Comparison of ENCODE assay signal across 8 cellular contexts in the genomic region with DNA sequence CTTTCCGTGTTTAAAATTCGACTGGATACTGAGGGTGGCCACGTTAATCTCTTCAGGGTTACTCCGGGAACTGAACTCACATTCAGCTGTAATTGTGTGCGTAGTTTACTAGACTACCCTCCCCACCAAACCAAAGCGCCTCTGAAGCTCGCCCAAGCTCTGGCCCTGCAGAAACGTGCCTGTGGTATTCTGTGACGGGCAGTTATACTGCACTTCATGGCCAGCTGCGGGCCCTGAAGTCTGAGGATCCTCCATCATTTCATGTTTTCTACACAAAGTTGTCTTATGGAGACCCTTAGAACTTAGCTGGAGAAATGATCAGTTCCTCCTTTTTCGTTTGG. TPM values are rescaled to one million over a fixed set of nuclear protein-coding genes. Genes with fewer than 3 reads are reported as not detected.
DNase-seq lines count a peak whose midpoint lies in the region; ATAC-seq and TF ChIP-seq lines count a peak whose summit lies in the region.

No MANE protein-coding gene starts in this region.

- DNase-seq in ELR (ENCODE audit: low read depth) (peak; percentile 31), adipocyte (ENCODE audit: low read depth) (peak; percentile 49), left lung (no peak), type B pancreatic cell (ENCODE audit: extremely low spot score, unreplicated experiment) (no peak), mucosa of gallbladder (ENCODE audit: low spot score) (no peak)

- peak overlapping the region in 1 of 2 donors; percentile 84 for H3K27ac ChIP-seq in left lung

- no peaks in the 10 kb centered on the region for H3K27me3 Mint-ChIP-seq in type B pancreatic cell

- H3K27ac Mint-ChIP-seq in type B pancreatic cell, result peak overlapping the region; percentile 83

- H3K36me3 ChIP-seq in adipocyte (ENCODE audit: control insufficient read depth, insufficient read depth, low read length, severe bottlenecking) (no peaks in the 10 kb centered on the region), left lung (peaks cover 0 to 41% of the 10 kb centered on the region in 2 donors)

- no peak for TF ChIP-seq CTCF in left lung (IDR thresholded peaks at IDR 0.05)
- TF ChIP-seq CTCF in type B pancreatic cell (conservative IDR thresholded peaks at IDR 0.05), result no peak

- peaks cover 17% of the 10 kb centered on the region for H3K4me1 ChIP-seq in adipocyte (ENCODE audit: control insufficient read depth, insufficient read depth, low read length)
- H3K4me1 ChIP-seq in left lung, result peaks cover 5 to 15% of the 10 kb centered on the region in 2 donors

- H3K9me3 ChIP-seq in adipocyte (ENCODE audit: control insufficient read depth, low read length) (peaks cover 9% of the 10 kb centered on the region), left lung (peaks cover 3 to 37% of the 10 kb centered on the region in 2 donors)

- ATAC-seq in HG03175 (IDR thresholded peaks at IDR 0.05; ENCODE audit: unreplicated experiment) (peak; percentile 2), left lung (peak; percentile 18), HG03460 (IDR thresholded peaks at IDR 0.05; ENCODE audit: unreplicated experiment) (no peak), HG03139 (IDR thresholded peaks at IDR 0.05; ENCODE audit: unreplicated experiment) (no peak)

- H3K9ac ChIP-seq in adipocyte (ENCODE audit: low read length), result peak overlapping the region; percentile 95

- peaks cover 17% of the 10 kb centered on the region for H3K4me1 Mint-ChIP-seq in type B pancreatic cell (ENCODE audit: unreplicated experiment)

- H3K4me3 ChIP-seq in adipocyte (ENCODE audit: low read length) (peak overlapping the region; percentile 92), left lung (peak overlapping the region; percentile 83 to 95)

- H3K9me3 Mint-ChIP-seq in type B pancreatic cell, result peaks cover 29% of the 10 kb centered on the region

- peaks cover 37% of the 10 kb centered on the region for H3K36me3 Mint-ChIP-seq in type B pancreatic cell

- H3K4me3 Mint-ChIP-seq in type B pancreatic cell, result peak overlapping the region; percentile 95

- no peaks in the 10 kb centered on the region for H3K27me3 ChIP-seq in adipocyte (replicated peaks; ENCODE audit: control insufficient read depth, insufficient read depth, low read length)
- no peaks in the 10 kb centered on the region for H3K27me3 ChIP-seq in left lung

- intact Hi-C loops in left lung (cut with DNase I), result no loop called here

RNA-seq across cellular contexts. Expression of a gene that starts 0.7 kb away (rescaled TPM):
- total RNA-seq in left lung, result 10 to 100 TPM in 1 of 2 donors, 1 to 10 TPM in 1; 7.5 to 10.8 TPM
- 12.3 and 12.5 TPM in 2 replicates for total RNA-seq in type B pancreatic cell (ENCODE audit: low replicate concordance)
- 14.3 TPM for total RNA-seq in mucosa of gallbladder

RNA-seq across cellular contexts. Expression of a gene that starts 30.7 kb away (rescaled TPM):
- total RNA-seq in left lung (10 to 100 TPM; 14.7 to 18.1 TPM), type B pancreatic cell (ENCODE audit: low replicate concordance) (18.3 and 20.6 TPM in 2 replicates), mucosa of gallbladder (17.7 TPM)

RNA-seq across cellular contexts. Expression of a gene that starts 50.5 kb away (rescaled TPM):
- total RNA-seq in left lung (10 to 100 TPM; 17.3 to 24.5 TPM), type B pancreatic cell (ENCODE audit: low replicate concordance) (51.3 and 68.5 TPM in 2 replicates), mucosa of gallbladder (31.4 TPM)

Comparison
In these comparisons a context has a peak if more than half of its experiments do, and no peak if none do; other contexts are left out.
1. DNase-seq: peak in ELR (single experiment) and adipocyte (single experiment); none in left lung (0 of 2), type B pancreatic cell (single experiment) and mucosa of gallbladder (single experiment).
2. ATAC-seq: peak in HG03175 (single experiment) and left lung (single experiment); none in HG03460 (single experiment) and HG03139 (single experiment).